19 cellular contexts compared by ENCODE assay signal in the genomic region with DNA sequence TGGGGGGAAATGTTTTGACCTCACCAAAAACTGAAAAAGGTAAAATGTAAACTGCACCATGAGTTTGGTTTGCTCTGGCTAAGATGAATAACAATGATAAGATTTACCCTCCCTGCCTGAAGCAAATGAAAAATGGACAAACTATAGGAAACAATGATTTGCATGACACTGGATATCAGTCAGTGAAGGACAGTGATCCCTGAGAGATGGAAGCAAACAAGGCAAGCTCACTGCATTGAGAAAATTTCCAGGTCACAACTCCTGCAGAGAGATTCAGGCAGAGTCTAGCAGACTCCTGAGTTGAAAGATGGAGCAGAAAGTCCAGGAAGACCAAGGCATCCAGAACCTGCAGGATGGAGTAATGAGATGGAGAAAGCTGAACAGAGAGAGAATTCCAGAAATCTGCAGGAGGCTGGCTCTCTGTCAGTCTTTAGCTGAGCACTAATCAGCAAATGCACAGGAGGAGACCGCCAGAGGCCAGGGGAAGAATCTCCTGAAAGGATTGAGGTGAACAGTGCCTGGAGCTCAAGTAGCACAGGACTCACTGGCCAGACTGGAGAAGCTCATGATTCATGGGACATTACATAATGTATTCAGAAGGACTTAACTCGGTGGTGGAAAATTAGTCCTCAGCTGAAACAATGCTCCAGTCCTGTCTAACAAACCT. TPM values are rescaled to one million over a fixed set of nuclear protein-coding genes. Genes with fewer than 3 reads are reported as not detected.
A peak's percentile ranks its signal among the peaks of the same experiment; 100 is the strongest.
DNase-seq lines count a peak whose midpoint lies in the region; FAIRE-seq and TF ChIP-seq lines count a peak whose summit lies in the region.
"Had no signal": no experiment of that assay in that cellular context is flagged by ENCODE, and none has a peak within 500 bp of the region (broad histone marks: within the 10 kb centered on the region; RNA-seq: fewer than 3 reads in every experiment).

No MANE protein-coding gene starts in this region.

- no peaks in the 10 kb centered on the region for H3K27me3 ChIP-seq in H9 (ENCODE audit: insufficient read depth, low read length)
- H3K27me3 ChIP-seq in bronchial epithelial cell (ENCODE audit: control insufficient read depth, insufficient read depth, low read length): no peaks in the 10 kb centered on the region
- H3K27me3 ChIP-seq in iPS-20b (ENCODE audit: insufficient read depth, low read length): no peaks in the 10 kb centered on the region
- no peaks in the 10 kb centered on the region for H3K27me3 ChIP-seq in thyroid gland

- H2AK5ac ChIP-seq in H9 (ENCODE audit: insufficient read length, low read length): no peak overlapping the region

- no peaks in the 10 kb centered on the region for H3K36me3 ChIP-seq in bronchial epithelial cell (ENCODE audit: control insufficient read depth, insufficient read depth, low read length)
- H3K36me3 ChIP-seq in iPS-20b (ENCODE audit: insufficient read depth, low read depth, low read length): no peaks in the 10 kb centered on the region
- no peaks in the 10 kb centered on the region for H3K36me3 ChIP-seq in thyroid gland

- WGBS in H9 (ENCODE audit: extremely low coverage, insufficient read length, low lambda C conversion rate): no CpG with 5 or more reads among the region's 2 CpGs
- WGBS in thyroid gland, 2 donors: 68 to 78% methylated on average over 2 of the region's 2 CpGs
- 53 to 60% methylated on average over 2 of the region's 2 CpGs for WGBS in lower leg skin, 2 donors

- DNase-seq in ELF-1 (ENCODE audit: low read depth, low spot score) (peak; percentile 77), H9 (no peak), bronchial epithelial cell (ENCODE audit: low read depth) (peak; percentile 15), NCI-H1092 (lab: John Stamatoyannopoulos, UW) (no peak), thyroid gland (no peak), lower leg skin (ENCODE audit: low spot score in 2 of 2) (no peak), cardiac septum (ENCODE audit: low spot score) (no peak)
- DNase-seq: C1 segment of cervical spinal cord; Calu3; CD4-positive, alpha-beta T cell; DMS 273 treated with DMSO at 0.1 percent for 48 hours; GM23248; HCEC 1CT; HFFc6; IMR-90 had no signal

- TF ChIP-seq POLR2A in thyroid gland (IDR thresholded peaks at IDR 0.05) (no peak), lower leg skin (IDR thresholded peaks at IDR 0.05) (no peak)

- no peak overlapping the region for H4K91ac ChIP-seq in H9 (ENCODE audit: insufficient read length, low read depth, low read length)

- H3K79me1 ChIP-seq in H9 (ENCODE audit: insufficient read depth, low read depth, low read length, poor library complexity, severe bottlenecking): no peaks in the 10 kb centered on the region

- no peak overlapping the region for H2BK120ac ChIP-seq in H9 (ENCODE audit: low read depth, low read length, poor library complexity, severe bottlenecking)

- H4K5ac ChIP-seq in H9 (ENCODE audit: insufficient read length, low read depth, low read length): no peak overlapping the region

- no peak overlapping the region for H2BK5ac ChIP-seq in H9 (ENCODE audit: insufficient read length, low read length)

- no peaks in the 10 kb centered on the region for H3K23me2 ChIP-seq in H9 (ENCODE audit: insufficient read length, low read depth, low read length, poor library complexity, severe bottlenecking)

- H3K27me3 Mint-ChIP-seq in H9 (ENCODE audit: low read depth): no peaks in the 10 kb centered on the region; the same call in 1 of the 2 replicates

- no peak overlapping the region for H3K27ac ChIP-seq in H9 (ENCODE audit: insufficient read length, low read depth, low read length)
- no peak overlapping the region for H3K27ac ChIP-seq in iPS-20b (ENCODE audit: low read length)
- H3K27ac ChIP-seq in thyroid gland: no peak overlapping the region
- H3K27ac ChIP-seq: GM23248 had no signal

- no peak overlapping the region for H2BK15ac ChIP-seq in H9 (ENCODE audit: low read depth, low read length)

- no peak overlapping the region for H3K4ac ChIP-seq in H9 (ENCODE audit: low read depth, low read length)

- H3K4me3 ChIP-seq in bronchial epithelial cell (ENCODE audit: low read depth, low read length) (no peak overlapping the region), iPS-20b (ENCODE audit: low read length) (peak overlapping the region; percentile 30), thyroid gland (replicated peaks in 1 of 3) (no peak overlapping the region), lower leg skin (ENCODE audit: low read depth, poor library complexity, severe bottlenecking) (no peak overlapping the region)
- H3K4me3 ChIP-seq: GM12878, GM23248 had no signal

- H3K4me3 Mint-ChIP-seq in H9: peak overlapping the region in 1 of 2 experiments; percentile 9; a peak in 3 of 5 replicates
- H3K4me3 Mint-ChIP-seq: B cell; CD4-positive, alpha-beta T cell; HFFc6 had no signal

- H3K9me3 ChIP-seq in H9 (ENCODE audit: control insufficient read depth, low read depth, low read length): no peaks in the 10 kb centered on the region
- H3K9me3 ChIP-seq in iPS-20b (ENCODE audit: insufficient read depth, low read depth, low read length): no peaks in the 10 kb centered on the region
- H3K9me3 ChIP-seq in thyroid gland: no peaks in the 10 kb centered on the region

- H4K8ac ChIP-seq in H9 (replicated peaks; ENCODE audit: insufficient read length, low read depth, low read length): no peak overlapping the region

- no peaks in the 10 kb centered on the region for H3K9me3 Mint-ChIP-seq in H9
- H3K9me3 Mint-ChIP-seq: CD4-positive, alpha-beta T cell; HFFc6 had no signal

- no peak overlapping the region for H3K56ac ChIP-seq in H9 (ENCODE audit: insufficient read length, low read depth, low read length)

- peaks cover 0 to 8% (median 0%) of the 10 kb centered on the region in 3 experiments; a peak in 1 of 7 replicates for H3K36me3 Mint-ChIP-seq in H9 (ENCODE audit: insufficient read depth in 1 of 3, low read depth in 3 of 3)

- no peak overlapping the region for H2BK20ac ChIP-seq in H9 (ENCODE audit: low read depth, low read length, poor library complexity, severe bottlenecking)

- H3K14ac ChIP-seq in H9 (ENCODE audit: insufficient read depth, low read length): no peak overlapping the region

- H2BK12ac ChIP-seq in H9 (ENCODE audit: insufficient read length, low read depth, low read length): no peak overlapping the region

- FAIRE-seq in bronchial epithelial cell (lab: Jason Lieb, UNC): no peak
- FAIRE-seq: A204.1, GM12878 had no signal

- peak overlapping the region; percentile 14 for H3K4me2 ChIP-seq in H9 (ENCODE audit: insufficient read depth, insufficient read length, low read length)

- H4K20me1 ChIP-seq in H9 (ENCODE audit: control insufficient read depth, insufficient read depth, insufficient read length): no peaks in the 10 kb centered on the region

- H3K9ac ChIP-seq in H9 (ENCODE audit: extremely low read depth, insufficient read length, low read length) (no peak overlapping the region), iPS-20b (ENCODE audit: low read depth, low read length) (no peak overlapping the region)
- H3K9ac ChIP-seq: GM23248 had no signal

- peaks cover 24 to 29% of the 10 kb centered on the region in 2 experiments for H3K4me1 Mint-ChIP-seq in H9
- H3K4me1 Mint-ChIP-seq: B cell had no signal

- no peak overlapping the region for H3K18ac ChIP-seq in H9 (ENCODE audit: insufficient read length, low read depth, low read length)

- H3K79me2 ChIP-seq in H9 (ENCODE audit: insufficient read depth, low read length): no peaks in the 10 kb centered on the region

- intact Hi-C loops in thyroid gland (cut with DNase I): no loop called here
- intact Hi-C loops in lower leg skin (cut with DNase I; ENCODE audit: low total_unique reads): no loop called here
- intact Hi-C loops in cardiac septum (cut with DNase I): no loop called here

- H3K4me1 ChIP-seq in H9 (ENCODE audit: insufficient read depth, low read length) (peaks cover 4% of the 10 kb centered on the region; the same call in 1 of the 2 replicates), iPS-20b (ENCODE audit: insufficient read depth, low read length) (peaks cover 16% of the 10 kb centered on the region; the same call in 1 of the 2 replicates), thyroid gland (no peaks in the 10 kb centered on the region)

- H3T11ph ChIP-seq in H9 (ENCODE audit: low read length): no peak overlapping the region

- H3K23ac ChIP-seq in H9 (ENCODE audit: insufficient read length, low read depth, low read length): no peak overlapping the region

- no peak overlapping the region for H2AFZ ChIP-seq in H9 (ENCODE audit: low read length)
- H2AFZ ChIP-seq: GM23248 had no signal

- H3K27ac Mint-ChIP-seq in H9: peak overlapping the region in 2 of 3 experiments; percentile 12 to 80; a peak in 4 of 7 replicates
- H3K27ac Mint-ChIP-seq: B cell; CD4-positive, alpha-beta T cell; HFFc6 had no signal

- TF ChIP-seq CTCF in H9 (conservative IDR thresholded peaks at IDR 0.05) (no peak), bronchial epithelial cell (IDR thresholded peaks at IDR 0.05; ENCODE audit: insufficient read depth, low read length, severe bottlenecking) (no peak), thyroid gland (IDR thresholded peaks at IDR 0.05) (no peak), lower leg skin (IDR thresholded peaks at IDR 0.05) (no peak)

RNA-seq across cellular contexts. Expression of gene PALS2, which starts 51.2 kb away (rescaled TPM):
- total RNA-seq in H9 (2021): 47.4 and 63.1 TPM in 2 replicates
- total RNA-seq in bronchial epithelial cell: 14.8 and 24.5 TPM in 2 replicates
- total RNA-seq in thyroid gland: 10 to 100 TPM; 28.1 to 72.2 (median 38.4) TPM
- total RNA-seq in lower leg skin: 1 to 10 TPM; 2.7 to 8.5 (median 6.6) TPM
- 4.3 TPM for total RNA-seq in cardiac septum

Comparison
In these comparisons a context has a peak if more than half of its experiments do, and no peak if none do; other contexts are left out.
1. DNase-seq: peak in ELF-1 (single experiment) and bronchial epithelial cell (single experiment); none in H9 (single experiment), NCI-H1092 (single experiment), thyroid gland (0 of 2), lower leg skin (0 of 2) and cardiac septum (single experiment).